ENCODE assay signal across 30 cellular contexts in the genomic region with DNA sequence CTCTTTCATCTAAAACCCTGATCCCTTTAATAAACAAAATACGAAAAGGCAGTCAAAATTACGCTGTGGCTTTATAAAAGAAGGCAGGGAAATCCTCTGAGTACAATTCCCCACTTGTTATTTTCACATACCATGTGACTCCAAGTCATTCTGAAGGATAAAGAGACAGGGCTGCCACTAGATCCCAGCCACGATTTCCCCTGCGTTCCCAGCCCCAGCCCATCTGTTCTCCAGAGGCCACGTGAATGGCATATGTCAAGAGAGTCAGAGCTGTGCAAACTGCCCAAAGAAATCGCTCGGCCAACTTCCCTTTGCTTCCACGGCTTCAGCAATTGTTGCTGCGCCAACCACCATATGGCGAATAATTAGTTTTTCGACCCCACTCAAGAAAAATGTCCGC.
DNase-seq lines count a peak whose midpoint lies in the region; TF ChIP-seq lines count a peak whose summit lies in the region.
"Had no signal": no experiment of that assay in that cellular context is flagged by ENCODE, and none has a peak within 500 bp of the region (broad histone marks: within the 10 kb centered on the region; RNA-seq: fewer than 3 reads in every experiment).

No MANE protein-coding gene starts in this region.

- H3K4me3 Mint-ChIP-seq in IgD-negative memory B cell, result no peak overlapping the region
- no peak overlapping the region for H3K4me3 Mint-ChIP-seq in CD8-positive, alpha-beta memory T cell
- H3K4me3 Mint-ChIP-seq: activated CD4-positive, alpha-beta T cell treated with anti-CD3 and anti-CD28 coated beads, Interleukin-2, amount 10 ng/mL, durations not matched to agents 7 days and 5 days; activated naive CD8-positive, alpha-beta T cell treated with anti-CD3 and anti-CD28 coated beads, Interleukin-2, amount 10 ng/mL, durations not matched to agents 7 days and 5 days; activated T-cell treated with anti-CD3 and anti-CD28 coated beads, Interleukin-2, amount 50 U/mL, for 24 hours; mesothelial cell of epicardium; WTC11 had no signal

- DNase-seq in BE2C (peak; percentile 62), NCI-H69 (lab: John Stamatoyannopoulos, UW) (peak; percentile 84), foreskin melanocyte (peak; percentile 93), cerebellar nuclear complex (lab: John Stamatoyannopoulos, UW) (no peak), AG20443 (ENCODE audit: low spot score) (no peak)
- DNase-seq in activated CD8-positive, alpha-beta memory T cell treated with anti-CD3 and anti-CD28 coated beads for 24 hours, result no peak
- no peak for DNase-seq in CD8-positive, alpha-beta memory T cell
- DNase-seq: activated CD4-positive, alpha-beta T cell treated with anti-CD3 and anti-CD28 coated beads, Interleukin-2, amount 10 ng/mL, durations not matched to agents 7 days and 5 days; activated gamma-delta T cell; activated naive CD8-positive, alpha-beta T cell treated with anti-CD3 and anti-CD28 coated beads, Interleukin-2, amount 10 ng/mL, durations not matched to agents 7 days and 5 days; activated T-cell treated with anti-CD3 and anti-CD28 coated beads, Interleukin-2, amount 50 U/mL, for 24 hours; aorta; GF-D8; GOT3; heart left ventricle; Kasumi-1; NCI-H1436 treated with DMSO at 0.1 percent for 48 hours; right lobe of liver; SJCRH30; stimulated activated CD4-positive, alpha-beta T cell treated with anti-CD3 and anti-CD28 coated beads, Interleukin-12 subunit alpha, Interleukin-12 subunit beta, amount 100 ng/mL, for 4 hours; stimulated activated CD4-positive, alpha-beta T cell treated with anti-CD3 and anti-CD28 coated beads, Interleukin-2, amount 100 ng/mL, for 48 hours; stomach; T1000; thyroid gland had no signal

- H3K36me3 ChIP-seq in BE2C, result no peaks in the 10 kb centered on the region
- no peaks in the 10 kb centered on the region for H3K36me3 ChIP-seq in CD8-positive, alpha-beta memory T cell (ENCODE audit: insufficient read depth, low read length)
- H3K36me3 ChIP-seq: heart left ventricle, right lobe of liver, SJCRH30, stomach, thyroid gland, vagina had no signal

- CTCF ChIA-PET in CD8-positive, alpha-beta memory T cell (lab: Charles Lee), result no interaction called here

- POLR2A ChIA-PET in CD8-positive, alpha-beta memory T cell (lab: Charles Lee), result no interaction called here

- H3K27ac ChIP-seq in CD8-positive, alpha-beta memory T cell (ENCODE audit: low read depth, low read length), result no peak overlapping the region
- H3K27ac ChIP-seq: A549, heart left ventricle, right lobe of liver, SJCRH30, stomach, thyroid gland, vagina had no signal

- no peaks in the 10 kb centered on the region for H3K27me3 ChIP-seq in BE2C
- no peaks in the 10 kb centered on the region for H3K27me3 ChIP-seq in CD8-positive, alpha-beta memory T cell (ENCODE audit: insufficient read depth, low read length, poor library complexity, severe bottlenecking)
- H3K27me3 ChIP-seq: heart left ventricle, right lobe of liver, SJCRH30, stomach, thyroid gland, vagina had no signal

- H3K27me3 Mint-ChIP-seq in IgD-negative memory B cell, result no peaks in the 10 kb centered on the region
- peaks cover 0 to 1% of the 10 kb centered on the region in 2 donors for H3K27me3 Mint-ChIP-seq in CD8-positive, alpha-beta memory T cell
- H3K27me3 Mint-ChIP-seq: activated CD4-positive, alpha-beta T cell treated with anti-CD3 and anti-CD28 coated beads, Interleukin-2, amount 10 ng/mL, durations not matched to agents 7 days and 5 days; activated naive CD8-positive, alpha-beta T cell treated with anti-CD3 and anti-CD28 coated beads, Interleukin-2, amount 10 ng/mL, durations not matched to agents 7 days and 5 days; activated T-cell treated with anti-CD3 and anti-CD28 coated beads, Interleukin-2, amount 50 U/mL, for 24 hours had no signal

- no peaks in the 10 kb centered on the region for H3K9me3 ChIP-seq in BE2C
- no peaks in the 10 kb centered on the region for H3K9me3 ChIP-seq in CD8-positive, alpha-beta memory T cell (ENCODE audit: low read length)
- H3K9me3 ChIP-seq: A549, right lobe of liver, SJCRH30, stomach, thyroid gland, vagina had no signal

- H3K4me1 Mint-ChIP-seq in IgD-negative memory B cell, result peaks cover 0 to 6% (median 4%) of the 10 kb centered on the region in 3 donors
- peaks cover 0 to 2% (median 0%) of the 10 kb centered on the region in 3 donors for H3K4me1 Mint-ChIP-seq in CD8-positive, alpha-beta memory T cell
- H3K4me1 Mint-ChIP-seq: activated CD4-positive, alpha-beta T cell treated with anti-CD3 and anti-CD28 coated beads, Interleukin-2, amount 10 ng/mL, durations not matched to agents 7 days and 5 days; activated naive CD8-positive, alpha-beta T cell treated with anti-CD3 and anti-CD28 coated beads, Interleukin-2, amount 10 ng/mL, durations not matched to agents 7 days and 5 days; mesothelial cell of epicardium had no signal

- peaks cover 7% of the 10 kb centered on the region; the same call in 1 of the 2 replicates for H3K4me1 ChIP-seq in BE2C
- H3K4me1 ChIP-seq in CD8-positive, alpha-beta memory T cell (ENCODE audit: insufficient read depth, low read length), result no peaks in the 10 kb centered on the region
- H3K4me1 ChIP-seq: A549, heart left ventricle, right lobe of liver, SJCRH30, thyroid gland, vagina had no signal

- peaks cover 7% of the 10 kb centered on the region for H3K36me3 Mint-ChIP-seq in IgD-negative memory B cell
- H3K36me3 Mint-ChIP-seq in CD8-positive, alpha-beta memory T cell, result peaks cover 0 to 3% (median 0%) of the 10 kb centered on the region in 3 donors
- H3K36me3 Mint-ChIP-seq: activated naive CD8-positive, alpha-beta T cell treated with anti-CD3 and anti-CD28 coated beads, Interleukin-2, amount 10 ng/mL, durations not matched to agents 7 days and 5 days; mesothelial cell of epicardium; WTC11 had no signal

- H3K9me3 Mint-ChIP-seq in IgD-negative memory B cell, result peaks cover 0 to 2% (median 0%) of the 10 kb centered on the region in 3 donors
- peaks cover 0 to 2% (median 0%) of the 10 kb centered on the region in 5 donors for H3K9me3 Mint-ChIP-seq in CD8-positive, alpha-beta memory T cell
- H3K9me3 Mint-ChIP-seq: activated CD4-positive, alpha-beta T cell treated with anti-CD3 and anti-CD28 coated beads, Interleukin-2, amount 10 ng/mL, durations not matched to agents 7 days and 5 days; activated naive CD8-positive, alpha-beta T cell treated with anti-CD3 and anti-CD28 coated beads, Interleukin-2, amount 10 ng/mL, durations not matched to agents 7 days and 5 days; activated T-cell treated with anti-CD3 and anti-CD28 coated beads, Interleukin-2, amount 50 U/mL, for 24 hours; mesothelial cell of epicardium; WTC11 had no signal

- peak overlapping the region; percentile 4; the same call in 1 of the 2 replicates for H3K4me3 ChIP-seq in BE2C (ENCODE audit: low read depth, low read length)
- H3K4me3 ChIP-seq in CD8-positive, alpha-beta memory T cell (ENCODE audit: low read length), result no peak overlapping the region
- H3K4me3 ChIP-seq: A549, heart left ventricle, right lobe of liver, SJCRH30, stomach, thyroid gland, vagina had no signal

- TF ChIP-seq CTCF in BE2C (IDR thresholded peaks at IDR 0.05; ENCODE audit: low read depth, low read length), result no peak

- H3K27ac Mint-ChIP-seq in IgD-negative memory B cell, result peak overlapping the region in 2 of 3 donors; percentile 41 to 42
- no peak overlapping the region for H3K27ac Mint-ChIP-seq in CD8-positive, alpha-beta memory T cell
- H3K27ac Mint-ChIP-seq: activated CD4-positive, alpha-beta T cell treated with anti-CD3 and anti-CD28 coated beads, Interleukin-2, amount 10 ng/mL, durations not matched to agents 7 days and 5 days; activated naive CD8-positive, alpha-beta T cell treated with anti-CD3 and anti-CD28 coated beads, Interleukin-2, amount 10 ng/mL, durations not matched to agents 7 days and 5 days; activated T-cell treated with anti-CD3 and anti-CD28 coated beads, Interleukin-2, amount 50 U/mL, for 24 hours; mesothelial cell of epicardium; progenitor cell of endocrine pancreas; WTC11 had no signal

Comparison
In these comparisons a context has a peak if more than half of its experiments do, and no peak if none do; other contexts are left out.
1. DNase-seq: peak in BE2C (single experiment), NCI-H69 (single experiment) and foreskin melanocyte (single experiment); none in activated CD8-positive, alpha-beta memory T cell treated with anti-CD3 and anti-CD28 coated beads for 24 hours (single experiment), CD8-positive, alpha-beta memory T cell (0 of 5), cerebellar nuclear complex (0 of 2) and AG20443 (single experiment).
2. H3K27ac Mint-ChIP-seq: peak in IgD-negative memory B cell (2 of 3); none in CD8-positive, alpha-beta memory T cell (0 of 8).